ENCODE assay signal across 9 cellular contexts in the genomic region with DNA sequence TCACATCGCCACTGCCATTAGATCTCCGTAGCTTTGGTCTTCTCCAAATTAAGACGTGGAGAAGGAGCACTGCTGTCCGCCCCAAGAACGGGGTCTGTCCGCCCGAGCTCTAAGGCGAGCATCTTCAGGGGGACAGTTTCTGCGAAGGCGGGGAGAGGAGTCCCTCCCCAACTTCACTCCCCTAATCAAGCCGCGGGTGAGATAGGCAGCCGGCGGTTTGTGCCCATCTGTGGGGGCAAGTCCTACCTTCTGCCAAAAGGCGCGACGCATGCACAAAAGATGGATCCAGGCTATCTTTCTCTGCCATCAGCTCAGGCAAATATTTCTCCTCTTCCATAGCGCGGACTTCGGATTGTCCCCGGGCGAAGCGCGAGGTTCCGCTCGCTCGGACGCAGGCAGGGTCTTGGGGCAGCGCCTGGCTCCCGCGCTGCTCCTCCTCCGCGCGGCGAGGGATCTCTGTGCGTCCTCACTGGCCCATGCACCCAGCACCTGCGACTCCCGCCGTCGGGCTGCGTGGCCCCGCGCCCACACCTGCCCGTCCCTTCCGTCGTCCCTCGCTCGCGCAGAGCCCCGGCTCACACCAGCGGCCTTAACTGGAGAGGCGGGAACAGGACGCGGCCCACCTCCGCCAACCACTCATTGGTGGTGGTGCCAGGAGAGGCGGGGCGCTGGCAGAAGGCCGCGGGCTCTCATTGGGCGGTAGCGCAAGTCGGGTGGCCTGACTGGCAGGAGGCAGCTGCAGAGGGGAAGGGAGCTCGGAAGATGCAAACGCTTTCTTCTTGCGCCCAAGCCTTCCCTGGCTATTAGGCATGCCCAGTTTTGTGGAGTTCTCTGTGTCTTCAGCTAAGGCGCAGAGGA. TPM values are rescaled to one million over a fixed set of nuclear protein-coding genes. Genes with fewer than 3 reads are reported as not detected.
A peak's percentile ranks its signal among the peaks of the same experiment; 100 is the strongest.
DNase-seq lines count a peak whose midpoint lies in the region; ATAC-seq and TF ChIP-seq lines count a peak whose summit lies in the region.
"Had no signal": no experiment of that assay in that cellular context is flagged by ENCODE, and none has a peak within 500 bp of the region (broad histone marks: within the 10 kb centered on the region; RNA-seq: fewer than 3 reads in every experiment).

A gene (minus strand): TSS at position 614 of the 858 bp plus-strand sequence.

- H3K36me3 ChIP-seq in lower lobe of right lung = no peaks in the 10 kb centered on the region
- H3K36me3 ChIP-seq in stomach = no peaks in the 10 kb centered on the region

- WGBS in stomach, 5 donors = 1 to 6% (median 4%) methylated on average over 51 to 66 of the region's 66 CpGs

- peak within 1 kb of the TSS; percentile 42 for H3K27ac ChIP-seq in lower lobe of right lung
- no peak within 1 kb of the TSS for H3K27ac ChIP-seq in stomach

- TF ChIP-seq CTCF in lower lobe of right lung (IDR thresholded peaks at IDR 0.05) = no peak
- TF ChIP-seq CTCF in stomach (IDR thresholded peaks at IDR 0.05) = no peak

- DNase-seq in DMS114 treated with DMSO at 0.1 percent for 48 hours (lab: John Stamatoyannopoulos, UW; ENCODE audit: unreplicated experiment) = peak; percentile 17
- peak; percentile 80 for DNase-seq in NOMO-1 treated with DMSO at 0.1 percent for 48 hours (lab: John Stamatoyannopoulos, UW; ENCODE audit: unreplicated experiment)
- DNase-seq in dermis blood vessel endothelial cell = peak; percentile 0
- DNase-seq in lower lobe of right lung = peak; percentile 91
- peak; percentile 66 for DNase-seq in stomach
- no peak for DNase-seq in NCI-H187 treated with DMSO at 0.1 percent for 48 hours (lab: John Stamatoyannopoulos, UW)

- H3K27me3 ChIP-seq in lower lobe of right lung (ENCODE audit: low read depth) (no peaks in the 10 kb centered on the region), stomach (peaks cover 0 to 41% (median 13%) of the 10 kb centered on the region in 3 donors)

- intact Hi-C loops in lower lobe of right lung (cut with DNase I) (no loop called here), stomach (cut with DNase I; ENCODE audit: low total_unique reads) (no loop called here)

- no peaks in the 10 kb centered on the region for H3K4me1 ChIP-seq in lower lobe of right lung
- peaks cover 6 to 21% (median 12%) of the 10 kb centered on the region in 4 donors for H3K4me1 ChIP-seq in stomach

- ATAC-seq in GM19397 (IDR thresholded peaks at IDR 0.05; ENCODE audit: unreplicated experiment) (peak; percentile 100), HG03378 (IDR thresholded peaks at IDR 0.05; ENCODE audit: unreplicated experiment) (peak; percentile 100), lower lobe of right lung (peak; percentile 100)

- no peak for TF ChIP-seq POLR2A in stomach (IDR thresholded peaks at IDR 0.05)

- no peak for TF ChIP-seq EP300 in stomach (IDR thresholded peaks at IDR 0.05)

- H3K4me3 ChIP-seq in lower lobe of right lung (peak within 1 kb of the TSS; percentile 66), stomach (peak within 1 kb of the TSS; percentile 37 to 51 (median 44))

- no peaks in the 10 kb centered on the region for H3K9me3 ChIP-seq in lower lobe of right lung
- H3K9me3 ChIP-seq in stomach = no peaks in the 10 kb centered on the region

RNA-seq across cellular contexts. Expression of the gene that starts here (rescaled TPM):
- total RNA-seq in dermis blood vessel endothelial cell (not detected in 2 replicates), lower lobe of right lung (10.9 TPM), stomach (under 1 TPM in 3 of 5 donors, not detected in 2; 0.45 to 0.87 (median 0.73) TPM)
- not detected for polyA plus RNA-seq in stomach
- total RNA-seq: fibroblast of lung had no signal
- polyA plus RNA-seq: fibroblast of lung had no signal

Comparison
In these comparisons a context has a peak if more than half of its experiments do, and no peak if none do; other contexts are left out.
1. Peak in DNase-seq in dermis blood vessel endothelial cell; RNA of the gene not detected or under 1 TPM.
2. Peak in DNase-seq and H3K4me3 ChIP-seq in stomach; RNA of the gene not detected or under 1 TPM.